In the genomic region with DNA sequence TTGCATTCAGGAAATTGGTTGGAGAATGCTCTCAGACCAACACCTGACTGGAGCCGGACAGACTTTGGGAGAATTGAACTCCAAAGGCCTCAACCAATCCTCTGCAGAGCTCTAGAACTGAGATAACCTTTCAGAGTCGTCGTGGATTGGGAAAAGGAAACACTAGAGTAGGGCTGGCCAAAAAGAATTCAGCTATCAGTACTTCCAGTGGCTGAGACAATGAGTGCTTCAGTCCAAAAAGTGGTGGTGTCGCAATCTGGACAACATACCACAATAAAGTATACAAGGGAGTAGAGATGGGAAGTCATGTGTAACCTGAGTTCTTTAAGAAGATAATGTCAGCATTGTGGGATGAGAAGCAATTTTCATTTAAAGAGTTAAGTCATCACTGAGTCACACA, we compare ENCODE assay signal across 11 cellular contexts.
A peak's percentile ranks its signal among the peaks of the same experiment; 100 is the strongest.
DNase-seq lines count a peak whose midpoint lies in the region; ATAC-seq, FAIRE-seq and TF ChIP-seq lines count a peak whose summit lies in the region.
"Had no signal": no experiment of that assay in that cellular context is flagged by ENCODE, and none has a peak within 500 bp of the region (broad histone marks: within the 10 kb centered on the region; RNA-seq: fewer than 3 reads in every experiment).

No MANE protein-coding gene starts in this region.

- H3K27ac ChIP-seq in GM23248, result peak overlapping the region; percentile 48
- H3K27ac ChIP-seq in endothelial cell of umbilical vein (ENCODE audit: insufficient read depth, low read depth, low read length), result peak overlapping the region; percentile 35

- no peak overlapping the region for H3K27ac Mint-ChIP-seq in naive thymus-derived CD8-positive, alpha-beta T cell
- H3K27ac Mint-ChIP-seq: activated naive CD8-positive, alpha-beta T cell; nephron progenitor cell; T-helper 1 cell treated with Interleukin-12 subunit alpha and Interleukin-12 subunit beta and Interleukin-4 antibody, amounts not matched to agents 30 μg/mL and 1 μg/mL, for 36 hours had no signal

- H3K36me3 Mint-ChIP-seq in naive thymus-derived CD8-positive, alpha-beta T cell, result no peaks in the 10 kb centered on the region
- H3K36me3 Mint-ChIP-seq: activated naive CD8-positive, alpha-beta T cell had no signal

- no peak for TF ChIP-seq CTCF in endothelial cell of umbilical vein (IDR thresholded peaks at IDR 0.05; ENCODE audit: extremely low read depth in 1 of 2, insufficient read depth in 1 of 2, low read depth in 1 of 2, low read length in 2 of 2)

- CTCF ChIA-PET in endothelial cell of umbilical vein (lab: Charles Lee), result interaction anchor here (0.7 to 1.3 kb wide), 3 partner anchors 10 to 109 kb away, joined by 3 to 4 read pairs (median 3); no protein-coding TSS in a partner anchor

- no TSS peak for BruUV-seq in endothelial cell of umbilical vein (replicated peaks; lab: Mats Ljungman, UMichigan)

- intact Hi-C loops in endothelial cell of umbilical vein (cut with micrococcal nuclease), result loop anchor here (1.0 kb wide), 1 partner anchor 134 kb away; no protein-coding TSS in a partner anchor

- WGBS in GM23248 (ENCODE audit: low coverage in 1 of 2, low lambda C conversion rate in 2 of 2, missing lambda C conversion rate in 2 of 2), 2 experiments, result 52% methylated on average over 4 of the region's 4 CpGs

- H3K36me3 ChIP-seq in GM23248 (ENCODE audit: low read depth) (no peaks in the 10 kb centered on the region), endothelial cell of umbilical vein (ENCODE audit: control insufficient read depth in 2 of 2, extremely low read depth in 1 of 2, insufficient read depth in 2 of 2, low read length in 2 of 2) (no peaks in the 10 kb centered on the region)

- ATAC-seq in naive thymus-derived CD8-positive, alpha-beta T cell, result no peak

- H3K9me3 Mint-ChIP-seq in naive thymus-derived CD8-positive, alpha-beta T cell, result peaks cover 0 to 12% (median 0%) of the 10 kb centered on the region in 9 donors
- H3K9me3 Mint-ChIP-seq: nephron progenitor cell; T-helper 1 cell treated with Interleukin-12 subunit alpha and Interleukin-12 subunit beta and Interleukin-4 antibody, amounts not matched to agents 30 μg/mL and 1 μg/mL, for 36 hours had no signal

- TF ChIP-seq POLR2A in endothelial cell of umbilical vein (IDR thresholded peaks at IDR 0.05; ENCODE audit: low read depth, low read length), result no peak

- H3K9me1 ChIP-seq in endothelial cell of umbilical vein (replicated peaks; ENCODE audit: control insufficient read depth, extremely low read depth, insufficient read depth, low read length), result no peaks in the 10 kb centered on the region

- peak; percentile 77 for DNase-seq in GM23248
- peak; percentile 65 for DNase-seq in OCI-M1 (lab: John Stamatoyannopoulos, UW)
- DNase-seq in endothelial cell of umbilical vein (ENCODE audit: low read depth, low spot score), result peak; percentile 11
- DNase-seq in skeletal muscle cell (ENCODE audit: low read depth), result peak; percentile 15
- no peak for DNase-seq in dedifferentiated amniotic fluid mesenchymal stem cell (ENCODE audit: extremely low spot score)
- DNase-seq in activated CD4-positive, alpha-beta T cell treated with anti-CD3 and anti-CD28 coated beads, Interleukin-2, amount 50 U/mL, for 4 hours, result no peak
- no peak for DNase-seq in naive thymus-derived CD8-positive, alpha-beta T cell
- DNase-seq: NCI-H2029, nephron progenitor cell had no signal

- no peaks in the 10 kb centered on the region for H3K27me3 Mint-ChIP-seq in naive thymus-derived CD8-positive, alpha-beta T cell
- H3K27me3 Mint-ChIP-seq: activated naive CD8-positive, alpha-beta T cell had no signal

- no peaks in the 10 kb centered on the region for H3K9me3 ChIP-seq in GM23248 (ENCODE audit: low read depth)
- H3K9me3 ChIP-seq in endothelial cell of umbilical vein (replicated peaks; ENCODE audit: control insufficient read depth, insufficient read depth, low read length), result no peaks in the 10 kb centered on the region

- H3K4me1 Mint-ChIP-seq in naive thymus-derived CD8-positive, alpha-beta T cell, result no peaks in the 10 kb centered on the region
- H3K4me1 Mint-ChIP-seq: nephron progenitor cell had no signal

- no peak overlapping the region for H3K9ac ChIP-seq in GM23248
- no peak overlapping the region for H3K9ac ChIP-seq in endothelial cell of umbilical vein (replicated peaks; ENCODE audit: extremely low read depth, insufficient read depth, low read length)

- peak overlapping the region; percentile 70 for H3K4me2 ChIP-seq in GM23248 (ENCODE audit: unreplicated experiment)
- peak overlapping the region; percentile 50 for H3K4me2 ChIP-seq in endothelial cell of umbilical vein (ENCODE audit: insufficient read depth, low read length)

- no peaks in the 10 kb centered on the region for H3K27me3 ChIP-seq in GM23248 (replicated peaks; ENCODE audit: insufficient read depth)
- H3K27me3 ChIP-seq in endothelial cell of umbilical vein (ENCODE audit: control insufficient read depth in 2 of 2, insufficient read depth in 2 of 2, low read length in 2 of 2), result no peaks in the 10 kb centered on the region

- H3K4me3 ChIP-seq in GM23248, result no peak overlapping the region
- no peak overlapping the region for H3K4me3 ChIP-seq in endothelial cell of umbilical vein (replicated peaks in 1 of 3; ENCODE audit: insufficient read depth in 1 of 3, low read depth in 1 of 3, low read length in 3 of 3)
- no peak overlapping the region for H3K4me3 ChIP-seq in skeletal muscle cell (ENCODE audit: low read depth, low read length)

- H3K9me2 ChIP-seq in GM23248 (ENCODE audit: insufficient read depth), result no peaks in the 10 kb centered on the region

- H3F3A ChIP-seq in GM23248 (ENCODE audit: insufficient read depth), result peaks cover 27% of the 10 kb centered on the region; the same call in 1 of the 2 replicates

- in situ Hi-C loops in GM23248 (cut with MboI), result no loop called here

- H3K79me2 ChIP-seq in GM23248 (ENCODE audit: insufficient read depth) (no peaks in the 10 kb centered on the region), endothelial cell of umbilical vein (ENCODE audit: control insufficient read depth, insufficient read depth, low read length) (no peaks in the 10 kb centered on the region)

- no peaks in the 10 kb centered on the region for H4K20me1 ChIP-seq in GM23248 (ENCODE audit: insufficient read depth)
- no peaks in the 10 kb centered on the region for H4K20me1 ChIP-seq in endothelial cell of umbilical vein (replicated peaks; ENCODE audit: control insufficient read depth, extremely low read depth, insufficient read depth, low read length)

- FAIRE-seq in endothelial cell of umbilical vein (lab: Jason Lieb, UNC), result no peak

- POLR2A ChIA-PET in endothelial cell of umbilical vein (lab: Charles Lee), result no interaction called here
- POLR2A ChIA-PET in naive thymus-derived CD8-positive, alpha-beta T cell (lab: Charles Lee), result no interaction called here

- dilution Hi-C loops in endothelial cell of umbilical vein (cut with MboI; ENCODE audit: extremely low pct_ligation_motif_present, low sequenced_read_pairs), result no loop called here

- H3K4me1 ChIP-seq in GM23248 (ENCODE audit: insufficient read depth), result peaks cover 22% of the 10 kb centered on the region
- H3K4me1 ChIP-seq in endothelial cell of umbilical vein (ENCODE audit: control insufficient read depth, extremely low read depth, insufficient read depth, low read length), result peaks cover 23% of the 10 kb centered on the region

- H3K4me3 Mint-ChIP-seq in naive thymus-derived CD8-positive, alpha-beta T cell, result no peak overlapping the region
- H3K4me3 Mint-ChIP-seq: activated naive CD8-positive, alpha-beta T cell; nephron progenitor cell; T-helper 1 cell treated with Interleukin-12 subunit alpha and Interleukin-12 subunit beta and Interleukin-4 antibody, amounts not matched to agents 30 μg/mL and 1 μg/mL, for 36 hours had no signal

- H2AFZ ChIP-seq in GM23248, result no peak overlapping the region
- H2AFZ ChIP-seq in endothelial cell of umbilical vein (ENCODE audit: low read depth, low read length), result peak overlapping the region; percentile 61

TF ChIP-seq in endothelial cell of umbilical vein, 7 proteins besides CTCF, POLR2A, EP300 and RAD21:
- TF ChIP-seq FOS (IDR thresholded peaks at IDR 0.05; ENCODE audit: borderline replicate concordance, insufficient read depth, low read length), result no peak
- TF ChIP-seq POLR2AphosphoS5 (IDR thresholded peaks at IDR 0.05; ENCODE audit: insufficient read depth, low read depth, low read length), result no peak
- no peak for TF ChIP-seq MYC (IDR thresholded peaks at IDR 0.05; ENCODE audit: low read depth, low read length)
- no peak for TF ChIP-seq JUN (IDR thresholded peaks at IDR 0.05; ENCODE audit: borderline replicate concordance, insufficient read depth, insufficient read length, low read depth)
- TF ChIP-seq, protein P1, sequence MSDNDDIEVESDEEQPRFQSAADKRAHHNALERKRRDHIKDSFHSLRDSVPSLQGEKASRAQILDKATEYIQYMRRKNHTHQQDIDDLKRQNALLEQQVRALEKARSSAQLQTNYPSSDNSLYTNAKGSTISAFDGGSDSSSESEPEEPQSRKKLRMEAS (IDR thresholded peaks at IDR 0.05; ENCODE audit: insufficient read depth, insufficient read length), result no peak
- no peak for TF ChIP-seq GATA2 (IDR thresholded peaks at IDR 0.05; ENCODE audit: insufficient read depth, insufficient read length, low read depth, low read length)
- no peak for TF ChIP-seq EZH2 (IDR thresholded peaks at IDR 0.05; ENCODE audit: borderline replicate concordance, low read depth, low read length, severe bottlenecking)

Comparison
In these comparisons a context has a peak if more than half of its experiments do, and no peak if none do; other contexts are left out.
1. DNase-seq: peak in GM23248 (single experiment), OCI-M1 (single experiment), endothelial cell of umbilical vein (single experiment) and skeletal muscle cell (single experiment); none in dedifferentiated amniotic fluid mesenchymal stem cell (single experiment), activated CD4-positive, alpha-beta T cell treated with anti-CD3 and anti-CD28 coated beads, Interleukin-2, amount 50 U/mL, for 4 hours (0 of 2) and naive thymus-derived CD8-positive, alpha-beta T cell (0 of 10).